Comparison of ENCODE assay signal across 10 cellular contexts in genomic region chr7:81846398-81846797, GRCh38.
DNase-seq lines count a peak whose midpoint lies in the region; ATAC-seq and TF ChIP-seq lines count a peak whose summit lies in the region.
"Had no signal": no experiment of that assay in that cellular context is flagged by ENCODE, and none has a peak within 500 bp of the region (broad histone marks: within the 10 kb centered on the region; RNA-seq: fewer than 3 reads in every experiment).

No MANE protein-coding gene starts in this region.

- TF ChIP-seq CTCF in activated CD8-positive, alpha-beta T cell treated with anti-CD3 and anti-CD28 coated beads for 36 hours (IDR thresholded peaks at IDR 0.05), result no peak
- TF ChIP-seq CTCF in Caco-2 (IDR thresholded peaks at IDR 0.05; ENCODE audit: insufficient read depth in 1 of 2, low read depth in 1 of 2, low read length in 1 of 2, severe bottlenecking in 1 of 2, unreplicated experiment in 1 of 2), result no peak

- H3K27me3 ChIP-seq in Caco-2 (replicated peaks; ENCODE audit: control insufficient read depth, insufficient read depth, low read length), result no peaks in the 10 kb centered on the region
- H3K27me3 ChIP-seq: pancreas had no signal

- ATAC-seq in activated CD8-positive, alpha-beta T cell treated with anti-CD3 and anti-CD28 coated beads for 36 hours, result peak; percentile 30
- ATAC-seq in activated CD8-positive, alpha-beta T cell treated with anti-CD3 and anti-CD28 coated beads, Interleukin-2, amount 10 ng/mL, durations not matched to agents 7 days and 5 days, result no peak
- ATAC-seq in HG03460 (IDR thresholded peaks at IDR 0.05; ENCODE audit: unreplicated experiment), result peak; percentile 46
- ATAC-seq: A549 had no signal

- no peak for DNase-seq in activated CD8-positive, alpha-beta T cell treated with anti-CD3 and anti-CD28 coated beads for 36 hours
- DNase-seq in activated CD8-positive, alpha-beta T cell treated with anti-CD3 and anti-CD28 coated beads, Interleukin-2, amount 10 ng/mL, durations not matched to agents 7 days and 5 days, result no peak
- peak; percentile 22 for DNase-seq in amniotic stem cell (lab: John Stamatoyannopoulos, UW)
- DNase-seq in mucosa of gallbladder (ENCODE audit: low spot score), result peak; percentile 20
- no peak for DNase-seq in Caco-2
- DNase-seq in activated CD4-positive, alpha-beta memory T cell treated with anti-CD3 and anti-CD28 coated beads, Interleukin-2, amount 10 ng/mL, durations not matched to agents 7 days and 5 days, result no peak
- DNase-seq in glomerular visceral epithelial cell (ENCODE audit: extremely low spot score), result no peak

- BruUV-seq in Caco-2 (replicated peaks; lab: Mats Ljungman, UMichigan), result no TSS peak

- peaks cover 2% of the 10 kb centered on the region for H3K4me1 Mint-ChIP-seq in activated CD8-positive, alpha-beta T cell treated with anti-CD3 and anti-CD28 coated beads for 36 hours (ENCODE audit: low read depth)
- H3K4me1 Mint-ChIP-seq in activated CD8-positive, alpha-beta T cell treated with anti-CD3 and anti-CD28 coated beads, Interleukin-2, amount 10 ng/mL, durations not matched to agents 7 days and 5 days (ENCODE audit: low read depth), result no peaks in the 10 kb centered on the region
- H3K4me1 Mint-ChIP-seq in Caco-2 (ENCODE audit: low read depth, unreplicated experiment), result no peaks in the 10 kb centered on the region
- no peaks in the 10 kb centered on the region for H3K4me1 Mint-ChIP-seq in activated CD4-positive, alpha-beta memory T cell treated with anti-CD3 and anti-CD28 coated beads, Interleukin-2, amount 10 ng/mL, durations not matched to agents 7 days and 5 days

- POLR2A ChIA-PET in activated CD8-positive, alpha-beta T cell treated with anti-CD3 and anti-CD28 coated beads for 36 hours (lab: Charles Lee), result no interaction called here
- POLR2A ChIA-PET in activated CD8-positive, alpha-beta T cell treated with anti-CD3 and anti-CD28 coated beads, Interleukin-2, amount 10 ng/mL, durations not matched to agents 7 days and 5 days (lab: Charles Lee), result no interaction called here
- POLR2A ChIA-PET in Caco-2 (lab: Charles Lee), result no interaction called here
- POLR2A ChIA-PET in activated CD4-positive, alpha-beta memory T cell treated with anti-CD3 and anti-CD28 coated beads, Interleukin-2, amount 10 ng/mL, durations not matched to agents 7 days and 5 days (lab: Charles Lee), result no interaction called here

- peaks cover 1% of the 10 kb centered on the region for H3K9me3 Mint-ChIP-seq in activated CD8-positive, alpha-beta T cell treated with anti-CD3 and anti-CD28 coated beads for 36 hours
- peaks cover 3% of the 10 kb centered on the region for H3K9me3 Mint-ChIP-seq in activated CD8-positive, alpha-beta T cell treated with anti-CD3 and anti-CD28 coated beads, Interleukin-2, amount 10 ng/mL, durations not matched to agents 7 days and 5 days (ENCODE audit: insufficient read depth)
- no peaks in the 10 kb centered on the region for H3K9me3 Mint-ChIP-seq in Caco-2 (ENCODE audit: unreplicated experiment)
- H3K9me3 Mint-ChIP-seq in activated CD4-positive, alpha-beta memory T cell treated with anti-CD3 and anti-CD28 coated beads, Interleukin-2, amount 10 ng/mL, durations not matched to agents 7 days and 5 days, result peaks cover 11% of the 10 kb centered on the region

- no peaks in the 10 kb centered on the region for H3K4me1 ChIP-seq in Caco-2
- H3K4me1 ChIP-seq: pancreas had no signal

- intact Hi-C loops in activated CD8-positive, alpha-beta T cell treated with anti-CD3 and anti-CD28 coated beads for 36 hours (cut with micrococcal nuclease), result no loop called here
- intact Hi-C loops in Caco-2 (cut with micrococcal nuclease; ENCODE audit: unreplicated experiment), result no loop called here

- no peak overlapping the region for H3K4me3 ChIP-seq in Caco-2 (ENCODE audit: low read depth, low read length)
- H3K4me3 ChIP-seq: A549, pancreas had no signal

- H3K9me3 ChIP-seq in Caco-2, result no peaks in the 10 kb centered on the region
- H3K9me3 ChIP-seq: A549, pancreas had no signal

- no peak overlapping the region for H3K27ac Mint-ChIP-seq in activated CD8-positive, alpha-beta T cell treated with anti-CD3 and anti-CD28 coated beads for 36 hours
- no peak overlapping the region for H3K27ac Mint-ChIP-seq in activated CD8-positive, alpha-beta T cell treated with anti-CD3 and anti-CD28 coated beads, Interleukin-2, amount 10 ng/mL, durations not matched to agents 7 days and 5 days
- no peak overlapping the region for H3K27ac Mint-ChIP-seq in Caco-2 (ENCODE audit: unreplicated experiment)
- H3K27ac Mint-ChIP-seq in activated CD4-positive, alpha-beta memory T cell treated with anti-CD3 and anti-CD28 coated beads, Interleukin-2, amount 10 ng/mL, durations not matched to agents 7 days and 5 days, result no peak overlapping the region

- H3K36me3 ChIP-seq in Caco-2 (ENCODE audit: control insufficient read depth, insufficient read depth, low read length), result no peaks in the 10 kb centered on the region
- H3K36me3 ChIP-seq: pancreas had no signal

- H3K4me3 Mint-ChIP-seq in activated CD8-positive, alpha-beta T cell treated with anti-CD3 and anti-CD28 coated beads for 36 hours, result no peak overlapping the region
- H3K4me3 Mint-ChIP-seq in activated CD8-positive, alpha-beta T cell treated with anti-CD3 and anti-CD28 coated beads, Interleukin-2, amount 10 ng/mL, durations not matched to agents 7 days and 5 days, result no peak overlapping the region
- no peak overlapping the region for H3K4me3 Mint-ChIP-seq in Caco-2 (ENCODE audit: unreplicated experiment)
- no peak overlapping the region for H3K4me3 Mint-ChIP-seq in activated CD4-positive, alpha-beta memory T cell treated with anti-CD3 and anti-CD28 coated beads, Interleukin-2, amount 10 ng/mL, durations not matched to agents 7 days and 5 days

- no peaks in the 10 kb centered on the region for H3K36me3 Mint-ChIP-seq in activated CD8-positive, alpha-beta T cell treated with anti-CD3 and anti-CD28 coated beads for 36 hours (ENCODE audit: low read depth)
- no peaks in the 10 kb centered on the region for H3K36me3 Mint-ChIP-seq in activated CD8-positive, alpha-beta T cell treated with anti-CD3 and anti-CD28 coated beads, Interleukin-2, amount 10 ng/mL, durations not matched to agents 7 days and 5 days (ENCODE audit: low read depth)
- no peaks in the 10 kb centered on the region for H3K36me3 Mint-ChIP-seq in Caco-2 (ENCODE audit: insufficient read depth, unreplicated experiment)
- no peaks in the 10 kb centered on the region for H3K36me3 Mint-ChIP-seq in activated CD4-positive, alpha-beta memory T cell treated with anti-CD3 and anti-CD28 coated beads, Interleukin-2, amount 10 ng/mL, durations not matched to agents 7 days and 5 days (ENCODE audit: low read depth)

- CTCF ChIA-PET in activated CD8-positive, alpha-beta T cell treated with anti-CD3 and anti-CD28 coated beads for 36 hours (lab: Charles Lee), result no interaction called here
- CTCF ChIA-PET in activated CD8-positive, alpha-beta T cell treated with anti-CD3 and anti-CD28 coated beads, Interleukin-2, amount 10 ng/mL, durations not matched to agents 7 days and 5 days (lab: Charles Lee), result no interaction called here
- CTCF ChIA-PET in Caco-2 (lab: Charles Lee), result no interaction called here
- CTCF ChIA-PET in activated CD4-positive, alpha-beta memory T cell treated with anti-CD3 and anti-CD28 coated beads, Interleukin-2, amount 10 ng/mL, durations not matched to agents 7 days and 5 days (lab: Charles Lee), result no interaction called here

- H3K27me3 Mint-ChIP-seq in activated CD8-positive, alpha-beta T cell treated with anti-CD3 and anti-CD28 coated beads for 36 hours, result no peaks in the 10 kb centered on the region
- no peaks in the 10 kb centered on the region for H3K27me3 Mint-ChIP-seq in activated CD8-positive, alpha-beta T cell treated with anti-CD3 and anti-CD28 coated beads, Interleukin-2, amount 10 ng/mL, durations not matched to agents 7 days and 5 days (ENCODE audit: low read depth)
- H3K27me3 Mint-ChIP-seq in Caco-2 (ENCODE audit: insufficient read depth, unreplicated experiment), result peaks cover 4% of the 10 kb centered on the region
- no peaks in the 10 kb centered on the region for H3K27me3 Mint-ChIP-seq in activated CD4-positive, alpha-beta memory T cell treated with anti-CD3 and anti-CD28 coated beads, Interleukin-2, amount 10 ng/mL, durations not matched to agents 7 days and 5 days

Comparison
In these comparisons a context has a peak if more than half of its experiments do, and no peak if none do; other contexts are left out.
1. DNase-seq: peak in amniotic stem cell (single experiment) and mucosa of gallbladder (single experiment); none in activated CD8-positive, alpha-beta T cell treated with anti-CD3 and anti-CD28 coated beads for 36 hours (single experiment), activated CD8-positive, alpha-beta T cell treated with anti-CD3 and anti-CD28 coated beads, Interleukin-2, amount 10 ng/mL, durations not matched to agents 7 days and 5 days (single experiment), Caco-2 (0 of 2), activated CD4-positive, alpha-beta memory T cell treated with anti-CD3 and anti-CD28 coated beads, Interleukin-2, amount 10 ng/mL, durations not matched to agents 7 days and 5 days (single experiment) and glomerular visceral epithelial cell (single experiment).